In the genomic region with DNA sequence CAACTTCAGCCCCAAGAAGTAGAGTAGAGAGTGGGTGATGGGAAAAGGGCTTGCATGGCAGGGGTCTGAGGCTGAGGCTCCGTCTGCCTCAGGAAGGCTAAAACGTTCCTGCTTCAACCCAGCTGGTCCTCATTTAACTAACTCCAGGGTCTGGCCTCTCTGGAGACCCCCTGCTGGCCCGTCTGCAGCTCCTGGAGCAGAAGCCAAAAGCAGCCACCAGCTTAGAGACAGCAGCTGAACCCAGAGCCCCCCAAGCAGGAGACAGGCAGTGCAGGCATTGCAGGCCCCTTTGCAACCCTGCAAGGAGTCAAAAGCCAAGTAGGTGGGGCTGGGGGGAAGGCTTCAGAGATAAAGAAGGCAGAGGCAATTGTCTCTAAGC, we compare ENCODE assay signal across 29 cellular contexts. TPM values are rescaled to one million over a fixed set of nuclear protein-coding genes. Genes with fewer than 3 reads are reported as not detected.
DNase-seq lines count a peak whose midpoint lies in the region; ATAC-seq, FAIRE-seq and TF ChIP-seq lines count a peak whose summit lies in the region.
"Had no signal": no experiment of that assay in that cellular context is flagged by ENCODE, and none has a peak within 500 bp of the region (broad histone marks: within the 10 kb centered on the region; RNA-seq: fewer than 3 reads in every experiment).

No MANE protein-coding gene starts in this region.

- intact Hi-C loops in left ventricle myocardium inferior (cut with micrococcal nuclease), result no loop called here
- intact Hi-C loops in right cardiac atrium (cut with DNase I), result no loop called here

- H3K4me1 ChIP-seq in left ventricle myocardium inferior, result peaks cover 29% of the 10 kb centered on the region
- H3K4me1 ChIP-seq in right cardiac atrium (ENCODE audit: control insufficient read depth, insufficient read depth, low read length), result no peaks in the 10 kb centered on the region
- peaks cover 16% of the 10 kb centered on the region for H3K4me1 ChIP-seq in astrocyte (ENCODE audit: insufficient read depth, low read length)
- peaks cover 3% of the 10 kb centered on the region; the same call in 1 of the 2 replicates for H3K4me1 ChIP-seq in BE2C
- H3K4me1 ChIP-seq: transverse colon had no signal

- H3K4me1 Mint-ChIP-seq in astrocyte (ENCODE audit: low read depth, unreplicated experiment), result peaks cover 40% of the 10 kb centered on the region
- H3K4me1 Mint-ChIP-seq in nephron, result peaks cover 77% of the 10 kb centered on the region
- H3K4me1 Mint-ChIP-seq in type B pancreatic cell (ENCODE audit: unreplicated experiment), result peaks cover 31% of the 10 kb centered on the region
- H3K4me1 Mint-ChIP-seq in T-cell, result no peaks in the 10 kb centered on the region
- H3K4me1 Mint-ChIP-seq: activated CD4-positive, alpha-beta memory T cell treated with anti-CD3 and anti-CD28 coated beads, Interleukin-2, amount 10 ng/mL, durations not matched to agents 7 days and 5 days; activated naive CD8-positive, alpha-beta T cell treated with anti-CD3 and anti-CD28 coated beads, Interleukin-2, amount 50 U/mL, for 24 hours; B cell had no signal

- H3K27me3 Mint-ChIP-seq in astrocyte (ENCODE audit: low read depth, unreplicated experiment) (peaks cover 3% of the 10 kb centered on the region), nephron (ENCODE audit: low read depth) (peaks cover 8% of the 10 kb centered on the region), type B pancreatic cell (peaks cover 4% of the 10 kb centered on the region), T-cell (peaks cover 0 to 2% of the 10 kb centered on the region in 2 donors)
- H3K27me3 Mint-ChIP-seq: activated naive CD8-positive, alpha-beta T cell treated with anti-CD3 and anti-CD28 coated beads, Interleukin-2, amount 50 U/mL, for 24 hours had no signal

- CTCF ChIA-PET in T-cell (lab: Charles Lee), result no interaction called here

- no peak overlapping the region for H3K4me3 ChIP-seq in left ventricle myocardium inferior
- H3K4me3 ChIP-seq in right cardiac atrium (ENCODE audit: low read length), result no peak overlapping the region
- H3K4me3 ChIP-seq in astrocyte (ENCODE audit: insufficient read depth, low read depth, low read length), result no peak overlapping the region
- H3K4me3 ChIP-seq in BE2C (ENCODE audit: low read depth, low read length), result no peak overlapping the region
- H3K4me3 ChIP-seq: GM12878, lung, right lobe of liver, transverse colon had no signal

- POLR2A ChIA-PET in T-cell (lab: Charles Lee), result no interaction called here

- H3K9me3 Mint-ChIP-seq in astrocyte (ENCODE audit: unreplicated experiment) (peaks cover 2% of the 10 kb centered on the region), nephron (no peaks in the 10 kb centered on the region), type B pancreatic cell (no peaks in the 10 kb centered on the region), T-cell (no peaks in the 10 kb centered on the region)
- H3K9me3 Mint-ChIP-seq: activated CD4-positive, alpha-beta memory T cell treated with anti-CD3 and anti-CD28 coated beads, Interleukin-2, amount 10 ng/mL, durations not matched to agents 7 days and 5 days; activated naive CD8-positive, alpha-beta T cell treated with anti-CD3 and anti-CD28 coated beads, Interleukin-2, amount 50 U/mL, for 24 hours; CD8-positive, alpha-beta T cell; T-helper 2 cell treated with Interferon-gamma antibody and Interleukin-4, amounts not matched to agents 5 μg/mL and 100 μg/mL, for 36 hours had no signal

- WGBS in right cardiac atrium, result 46% methylated on average over 3 of the region's 3 CpGs

- TF ChIP-seq CTCF in left ventricle myocardium inferior (IDR thresholded peaks at IDR 0.05; ENCODE audit: borderline replicate concordance) (no peak), astrocyte (IDR thresholded peaks at IDR 0.05; ENCODE audit: insufficient read depth, low read depth, low read length) (no peak), nephron (IDR thresholded peaks at IDR 0.05; ENCODE audit: unreplicated experiment in 3 of 3) (no peak), type B pancreatic cell (conservative IDR thresholded peaks at IDR 0.05) (no peak), BE2C (IDR thresholded peaks at IDR 0.05; ENCODE audit: low read depth, low read length) (no peak)

- H3K36me3 ChIP-seq in left ventricle myocardium inferior, result no peaks in the 10 kb centered on the region
- H3K36me3 ChIP-seq in astrocyte (ENCODE audit: insufficient read depth, low read length), result no peaks in the 10 kb centered on the region
- no peaks in the 10 kb centered on the region for H3K36me3 ChIP-seq in BE2C
- H3K36me3 ChIP-seq: right lobe of liver, transverse colon had no signal

- H2AFZ ChIP-seq in astrocyte (ENCODE audit: low read depth, low read length), result no peak overlapping the region

- H3K9ac ChIP-seq in astrocyte (ENCODE audit: low read length), result no peak overlapping the region

- H3K36me3 Mint-ChIP-seq in astrocyte (ENCODE audit: low read depth, unreplicated experiment), result no peaks in the 10 kb centered on the region
- no peaks in the 10 kb centered on the region for H3K36me3 Mint-ChIP-seq in nephron (ENCODE audit: low read depth)
- H3K36me3 Mint-ChIP-seq in type B pancreatic cell, result no peaks in the 10 kb centered on the region
- H3K36me3 Mint-ChIP-seq in T-cell, result no peaks in the 10 kb centered on the region
- H3K36me3 Mint-ChIP-seq: CD8-positive, alpha-beta T cell had no signal

- no peak overlapping the region for H3K4me2 ChIP-seq in astrocyte (ENCODE audit: low read length)

- H3K27ac Mint-ChIP-seq in astrocyte (ENCODE audit: unreplicated experiment) (peak overlapping the region; percentile 83), nephron (peak overlapping the region; percentile 81 to 89 (median 85)), type B pancreatic cell (no peak overlapping the region), T-cell (no peak overlapping the region)
- H3K27ac Mint-ChIP-seq: activated CD4-positive, alpha-beta memory T cell treated with anti-CD3 and anti-CD28 coated beads, Interleukin-2, amount 10 ng/mL, durations not matched to agents 7 days and 5 days; activated naive CD8-positive, alpha-beta T cell treated with anti-CD3 and anti-CD28 coated beads, Interleukin-2, amount 50 U/mL, for 24 hours; B cell; CD8-positive, alpha-beta T cell; T-helper 2 cell treated with Interferon-gamma antibody and Interleukin-4, amounts not matched to agents 5 μg/mL and 100 μg/mL, for 36 hours had no signal

- FAIRE-seq in astrocyte (lab: Jason Lieb, UNC), result no peak
- FAIRE-seq: frontal cortex, GM12878 had no signal

- no peak for ATAC-seq in right cardiac atrium
- ATAC-seq in T-cell (replicated peaks in 1 of 4), result no peak
- ATAC-seq: activated naive CD8-positive, alpha-beta T cell treated with anti-CD3 and anti-CD28 coated beads, Interleukin-2, amount 50 U/mL, for 24 hours; CD8-positive, alpha-beta T cell; Panc1; right lobe of liver had no signal

- H3K9me3 ChIP-seq in left ventricle myocardium inferior (replicated peaks) (no peaks in the 10 kb centered on the region), right cardiac atrium (ENCODE audit: control insufficient read depth, low read length) (no peaks in the 10 kb centered on the region), astrocyte (ENCODE audit: insufficient read depth, low read depth, low read length) (no peaks in the 10 kb centered on the region), BE2C (no peaks in the 10 kb centered on the region)
- H3K9me3 ChIP-seq: right lobe of liver, transverse colon had no signal

- no peaks in the 10 kb centered on the region for H4K20me1 ChIP-seq in astrocyte (ENCODE audit: insufficient read depth, low read length)

- H3K4me3 Mint-ChIP-seq in astrocyte (ENCODE audit: unreplicated experiment), result no peak overlapping the region
- H3K4me3 Mint-ChIP-seq in nephron, result peak overlapping the region in 1 of 3 experiments; percentile 8
- peak overlapping the region; percentile 41 for H3K4me3 Mint-ChIP-seq in type B pancreatic cell
- H3K4me3 Mint-ChIP-seq in T-cell, result no peak overlapping the region
- H3K4me3 Mint-ChIP-seq: activated CD4-positive, alpha-beta memory T cell treated with anti-CD3 and anti-CD28 coated beads, Interleukin-2, amount 10 ng/mL, durations not matched to agents 7 days and 5 days; activated naive CD8-positive, alpha-beta T cell treated with anti-CD3 and anti-CD28 coated beads, Interleukin-2, amount 50 U/mL, for 24 hours; B cell; CD8-positive, alpha-beta T cell; T-helper 2 cell treated with Interferon-gamma antibody and Interleukin-4, amounts not matched to agents 5 μg/mL and 100 μg/mL, for 36 hours had no signal

- H3K27ac ChIP-seq in left ventricle myocardium inferior (replicated peaks) (peak overlapping the region; percentile 69), right cardiac atrium (ENCODE audit: low read length) (no peak overlapping the region), astrocyte (ENCODE audit: low read depth, low read length) (no peak overlapping the region)
- H3K27ac ChIP-seq: right lobe of liver, transverse colon had no signal

- no peaks in the 10 kb centered on the region for H3K79me2 ChIP-seq in astrocyte (ENCODE audit: insufficient read depth, low read length)

- DNase-seq in left ventricle myocardium inferior (no peak), right cardiac atrium (no peak), astrocyte (ENCODE audit: low read depth) (no peak), type B pancreatic cell (ENCODE audit: extremely low spot score, unreplicated experiment) (no peak), BE2C (no peak), T-cell (no peak), KG1 (lab: John Stamatoyannopoulos, UW) (no peak)
- DNase-seq: activated CD4-positive, alpha-beta memory T cell treated with anti-CD3 and anti-CD28 coated beads, Interleukin-2, amount 10 ng/mL, durations not matched to agents 7 days and 5 days; activated CD4-positive, alpha-beta T cell treated with anti-CD3 and anti-CD28 coated beads for 1 hour; activated CD8-positive, alpha-beta memory T cell treated with anti-CD3 and anti-CD28 coated beads, Interleukin-2, amount 50 U/mL, for 4 hours; activated naive CD4-positive, alpha-beta T cell; activated naive CD8-positive, alpha-beta T cell treated with anti-CD3 and anti-CD28 coated beads, Interleukin-2, amount 50 U/mL, for 24 hours; CD8-positive, alpha-beta T cell; dermis blood vessel endothelial cell; H7; hippocampal formation; NCI-H1436; NCI-H510A treated with DMSO at 0.1 percent for 48 hours; right lobe of liver; SHP77; stimulated activated CD4-positive, alpha-beta T cell treated with anti-CD3 and anti-CD28 coated beads, Interleukin-4, amount 100 ng/mL, for 24 hours; transverse colon had no signal

- H3K27me3 ChIP-seq in left ventricle myocardium inferior (ENCODE audit: low read depth), result no peaks in the 10 kb centered on the region
- no peaks in the 10 kb centered on the region for H3K27me3 ChIP-seq in right cardiac atrium (ENCODE audit: control insufficient read depth, insufficient read depth)
- H3K27me3 ChIP-seq in astrocyte (ENCODE audit: insufficient read depth, low read length), result no peaks in the 10 kb centered on the region
- H3K27me3 ChIP-seq in BE2C, result no peaks in the 10 kb centered on the region
- H3K27me3 ChIP-seq: right lobe of liver, transverse colon had no signal

RNA-seq across cellular contexts. Expression of a gene that starts 25.1 kb away (rescaled TPM):
- total RNA-seq in left ventricle myocardium inferior (26.5 TPM), right cardiac atrium (10 to 100 TPM; 13.9 to 46.0 (median 23.5) TPM), astrocyte (162 and 196 TPM in 2 replicates), type B pancreatic cell (ENCODE audit: low replicate concordance) (1.1 and 2.4 TPM in 2 replicates), T-cell (1 to 10 TPM in 3 of 5 donors, under 1 TPM in 2; 0.39 to 1.7 (median 1.1) TPM)
- 3.4 TPM for polyA plus RNA-seq in right cardiac atrium
- polyA plus RNA-seq in BE2C (2012; ENCODE audit: insufficient read depth, insufficient read length, low read depth), result 1.2 TPM

Comparison
In these comparisons a context has a peak if more than half of its experiments do, and no peak if none do; other contexts are left out.
1. H3K27ac Mint-ChIP-seq: peak in astrocyte (single experiment) and nephron (3 of 3); none in type B pancreatic cell (single experiment) and T-cell (0 of 2).